8 cellular contexts compared by ENCODE assay signal in the genomic region with DNA sequence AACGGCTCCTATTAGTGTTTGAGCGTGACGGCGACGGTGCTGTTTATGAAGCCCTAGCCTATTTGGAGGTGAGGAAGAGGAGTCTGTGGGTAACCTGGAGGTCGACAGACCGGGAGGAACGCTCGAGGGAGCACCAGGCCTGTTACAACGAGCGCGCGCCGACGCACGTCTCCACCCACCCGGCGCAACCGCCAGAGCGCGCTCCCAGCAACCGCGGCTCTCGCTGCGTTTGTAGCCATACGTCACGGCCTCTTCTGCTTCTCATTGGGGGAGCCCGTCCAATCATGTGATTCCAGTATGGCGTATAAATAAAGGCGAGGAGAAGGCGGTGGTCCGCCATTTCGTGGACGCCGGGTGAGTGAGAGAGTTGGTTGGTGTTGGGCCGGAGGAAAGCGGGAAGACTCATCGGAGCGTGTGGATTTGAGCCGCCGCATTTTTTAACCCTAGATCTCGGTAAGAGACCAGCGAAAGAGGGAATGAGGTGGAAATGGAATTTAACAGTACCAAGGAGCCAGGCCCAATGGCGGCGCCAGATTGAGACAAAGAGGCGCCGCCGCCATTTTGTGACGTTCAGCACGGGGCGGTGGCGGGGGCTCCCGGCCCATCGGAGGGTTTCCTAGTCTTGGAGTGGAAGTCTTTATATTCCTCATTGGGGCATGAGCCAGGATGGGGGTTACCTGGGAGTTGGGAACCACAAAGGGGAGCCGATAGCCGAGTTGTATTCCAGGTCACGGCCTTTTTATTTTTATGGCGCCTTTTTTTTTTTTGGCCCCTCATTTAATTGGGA. TPM values are rescaled to one million over a fixed set of nuclear protein-coding genes. Genes with fewer than 3 reads are reported as not detected.
DNase-seq lines count a peak whose midpoint lies in the region; ATAC-seq and TF ChIP-seq lines count a peak whose summit lies in the region.

A gene (plus strand): TSS at position 334 of the 787 bp plus-strand sequence. CDS start 2,401 bp downstream, outside the sequence.

- ATAC-seq in HG02623 (IDR thresholded peaks at IDR 0.05; ENCODE audit: unreplicated experiment) (peak; percentile 83), omental fat pad (ENCODE audit: low FRiP score) (peak; percentile 95)
- ATAC-seq in activated naive CD4-positive, alpha-beta T cell treated with anti-CD3 and anti-CD28 coated beads, Interleukin-2, amount 50 U/mL, for 72 hours, result peak; percentile 94 to 95

- peak within 1 kb of the TSS; percentile 98 to 100 for H3K27ac Mint-ChIP-seq in activated naive CD4-positive, alpha-beta T cell treated with anti-CD3 and anti-CD28 coated beads, Interleukin-2, amount 50 U/mL, for 72 hours

- H3K36me3 Mint-ChIP-seq in activated naive CD4-positive, alpha-beta T cell treated with anti-CD3 and anti-CD28 coated beads, Interleukin-2, amount 50 U/mL, for 72 hours, result peaks cover 52 to 54% of the 10 kb centered on the region in 2 donors

- H3K9me3 ChIP-seq in testis, result no peaks in the 10 kb centered on the region

- TF ChIP-seq POLR2A in testis (IDR thresholded peaks at IDR 0.05), result peak; percentile 87

- TF ChIP-seq CTCF in GM12864 (IDR thresholded peaks at IDR 0.05; ENCODE audit: low read depth, low read length, missing control alignments), result peak; percentile 27
- no peak for TF ChIP-seq CTCF in omental fat pad (IDR thresholded peaks at IDR 0.05)
- peak; percentile 21 to 52 (median 47) for TF ChIP-seq CTCF in testis (IDR thresholded peaks at IDR 0.05)

- intact Hi-C loops in testis (cut with DNase I; ENCODE audit: low total_unique reads), result loop anchor here (10.0 kb wide), 1 partner anchor 49 kb away; a partner anchor contains a TSS

- H3K36me3 ChIP-seq in testis (ENCODE audit: low read depth, missing control alignments), result no peaks in the 10 kb centered on the region

- H3K4me3 ChIP-seq in GM12864 (ENCODE audit: low read depth, low read length) (peak within 1 kb of the TSS; percentile 96), testis (peak within 1 kb of the TSS; percentile 74 to 98)

- peak within 1 kb of the TSS; percentile 98 to 99 for H3K27ac ChIP-seq in testis

- H3K9me3 Mint-ChIP-seq in activated naive CD4-positive, alpha-beta T cell treated with anti-CD3 and anti-CD28 coated beads, Interleukin-2, amount 50 U/mL, for 72 hours, result no peaks in the 10 kb centered on the region

- no peaks in the 10 kb centered on the region for H3K27me3 ChIP-seq in testis

- peak; percentile 94 for DNase-seq in GM12864 (ENCODE audit: low read depth)
- peak; percentile 97 for DNase-seq in NCI-H1092 treated with DMSO at 0.1 percent for 48 hours (lab: John Stamatoyannopoulos, UW)
- DNase-seq in SKM-1 (lab: John Stamatoyannopoulos, UW; ENCODE audit: unreplicated experiment), result peak; percentile 98
- peak; percentile 94 to 98 for DNase-seq in activated naive CD4-positive, alpha-beta T cell treated with anti-CD3 and anti-CD28 coated beads, Interleukin-2, amount 50 U/mL, for 72 hours (ENCODE audit: low spot score in 2 of 2)
- no peak for DNase-seq in glomerular endothelial cell (ENCODE audit: extremely low read depth, low read depth, low spot score)
- DNase-seq in omental fat pad (ENCODE audit: low spot score), result peak; percentile 86
- peak; percentile 99 for DNase-seq in testis

- H3K4me1 ChIP-seq in testis, result peaks cover 28% of the 10 kb centered on the region

- 0 to 1% methylated on average over 44 to 58 of the region's 58 CpGs for WGBS in testis, 2 donors

RNA-seq across cellular contexts. Expression of the gene that starts here (rescaled TPM):
- 100 to 1,000 TPM; 197 to 431 TPM for total RNA-seq in activated naive CD4-positive, alpha-beta T cell treated with anti-CD3 and anti-CD28 coated beads, Interleukin-2, amount 50 U/mL, for 72 hours
- total RNA-seq in glomerular endothelial cell, result 190 and 249 TPM in 2 replicates
- 100 to 1,000 TPM; 162 to 260 (median 189) TPM for total RNA-seq in omental fat pad
- 100 to 1,000 TPM; 180 to 183 TPM for total RNA-seq in testis
- polyA plus RNA-seq in testis (ENCODE audit: insufficient read depth, low read depth, low replicate concordance), result 289 TPM

Comparison
In these comparisons a context has a peak if more than half of its experiments do, and no peak if none do; other contexts are left out.
1. CTCF ChIP-seq: peak in GM12864 (single experiment) and testis (3 of 3); none in omental fat pad (0 of 3).
2. Peak in every context shown above with its lines, with median percentiles within 50 percentile points of each other: ATAC-seq.